In the genomic region with DNA sequence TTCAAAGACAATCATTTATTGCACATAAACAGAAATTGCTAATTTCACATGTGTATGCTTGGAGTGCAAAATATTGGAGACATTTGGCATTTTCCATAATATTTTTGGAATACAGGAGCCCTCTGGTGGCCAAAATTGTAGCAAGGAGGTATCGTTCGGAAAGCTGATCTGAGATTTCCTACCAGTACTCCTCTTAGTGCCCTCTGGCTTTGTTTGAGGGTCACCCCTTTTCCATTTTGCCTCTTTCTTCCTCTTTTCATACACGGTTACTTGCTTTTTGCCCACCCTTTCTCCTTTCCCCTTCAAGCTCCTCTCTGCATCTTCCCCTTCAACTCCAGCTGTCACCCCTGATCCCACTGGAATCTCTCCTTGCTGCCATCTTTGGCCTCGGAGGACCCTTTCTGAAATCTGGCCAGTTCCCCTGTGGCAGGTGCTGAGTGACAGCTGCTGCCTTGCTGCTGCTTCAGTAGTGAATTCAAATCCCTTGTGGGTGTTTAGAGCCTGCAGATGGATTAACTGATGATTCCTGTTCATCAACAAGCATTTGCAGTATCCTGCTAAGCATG, we compare ENCODE assay signal across 8 cellular contexts.
A peak's percentile ranks its signal among the peaks of the same experiment; 100 is the strongest.
DNase-seq lines count a peak whose midpoint lies in the region; ATAC-seq and TF ChIP-seq lines count a peak whose summit lies in the region.

No MANE protein-coding gene starts in this region.

- H3K9me3 Mint-ChIP-seq in stimulated activated naive B cell treated with anti-CD40 and anti-IgM and Interleukin-4, amounts not matched to agents 10 μg/mL and 1 μg/mL and 100 μg/mL, for 72 hours, result no peaks in the 10 kb centered on the region
- no peaks in the 10 kb centered on the region for H3K9me3 Mint-ChIP-seq in activated CD4-positive, alpha-beta T cell treated with anti-CD3 and anti-CD28 coated beads, Interleukin-2, amount 10 ng/mL, durations not matched to agents 7 days and 5 days

- no peak overlapping the region for H3K4me3 ChIP-seq in choroid plexus epithelial cell (ENCODE audit: low read depth, low read length)

- POLR2A ChIA-PET in activated CD4-positive, alpha-beta T cell treated with anti-CD3 and anti-CD28 coated beads, Interleukin-2, amount 10 ng/mL, durations not matched to agents 7 days and 5 days (lab: Charles Lee), result no interaction called here

- H3K4me3 Mint-ChIP-seq in stimulated activated naive B cell treated with anti-CD40 and anti-IgM and Interleukin-4, amounts not matched to agents 10 μg/mL and 1 μg/mL and 100 μg/mL, for 72 hours, result no peak overlapping the region
- no peak overlapping the region for H3K4me3 Mint-ChIP-seq in activated CD4-positive, alpha-beta T cell treated with anti-CD3 and anti-CD28 coated beads, Interleukin-2, amount 10 ng/mL, durations not matched to agents 7 days and 5 days

- CTCF ChIA-PET in activated CD4-positive, alpha-beta T cell treated with anti-CD3 and anti-CD28 coated beads, Interleukin-2, amount 10 ng/mL, durations not matched to agents 7 days and 5 days (lab: Charles Lee), result interaction anchor here (1.1 to 1.6 kb wide), 5 partner anchors 11 to 155 kb away, joined by 3 to 5 read pairs (median 4); no protein-coding TSS in a partner anchor

- no peak overlapping the region for H3K27ac Mint-ChIP-seq in stimulated activated naive B cell treated with anti-CD40 and anti-IgM and Interleukin-4, amounts not matched to agents 10 μg/mL and 1 μg/mL and 100 μg/mL, for 72 hours
- no peak overlapping the region for H3K27ac Mint-ChIP-seq in activated CD4-positive, alpha-beta T cell treated with anti-CD3 and anti-CD28 coated beads, Interleukin-2, amount 10 ng/mL, durations not matched to agents 7 days and 5 days

- peaks cover 21 to 28% of the 10 kb centered on the region in 2 donors for H3K27me3 Mint-ChIP-seq in stimulated activated naive B cell treated with anti-CD40 and anti-IgM and Interleukin-4, amounts not matched to agents 10 μg/mL and 1 μg/mL and 100 μg/mL, for 72 hours
- H3K27me3 Mint-ChIP-seq in activated CD4-positive, alpha-beta T cell treated with anti-CD3 and anti-CD28 coated beads, Interleukin-2, amount 10 ng/mL, durations not matched to agents 7 days and 5 days, result peaks cover 21% of the 10 kb centered on the region

- TF ChIP-seq CTCF in choroid plexus epithelial cell (conservative IDR thresholded peaks at IDR 0.05; ENCODE audit: low read depth, low read length), result peak; percentile 75

- no peak for ATAC-seq in GM21825 (IDR thresholded peaks at IDR 0.05; ENCODE audit: unreplicated experiment)
- ATAC-seq in stimulated activated naive B cell treated with anti-CD40 and anti-IgM and Interleukin-4, amounts not matched to agents 10 μg/mL and 1 μg/mL and 100 μg/mL, for 72 hours (replicated peaks), result no peak

- DNase-seq in NCI-H345 (lab: John Stamatoyannopoulos, UW) (peak; percentile 0), NCI-H345 treated with DMSO at 0.1 percent for 48 hours (lab: John Stamatoyannopoulos, UW; ENCODE audit: unreplicated experiment) (no peak), NCI-H1105 (lab: John Stamatoyannopoulos, UW) (peak; percentile 11), choroid plexus epithelial cell (ENCODE audit: low read depth) (peak; percentile 70), middle frontal gyrus (ENCODE audit: extremely low spot score, low spot score) (peak; percentile 63)
- no peak for DNase-seq in stimulated activated naive B cell treated with anti-CD40 and anti-IgM and Interleukin-4, amounts not matched to agents 10 μg/mL and 1 μg/mL and 100 μg/mL, for 72 hours
- DNase-seq in activated CD4-positive, alpha-beta T cell treated with anti-CD3 and anti-CD28 coated beads, Interleukin-2, amount 10 ng/mL, durations not matched to agents 7 days and 5 days, result no peak

- no peaks in the 10 kb centered on the region for H3K36me3 Mint-ChIP-seq in stimulated activated naive B cell treated with anti-CD40 and anti-IgM and Interleukin-4, amounts not matched to agents 10 μg/mL and 1 μg/mL and 100 μg/mL, for 72 hours
- H3K36me3 Mint-ChIP-seq in activated CD4-positive, alpha-beta T cell treated with anti-CD3 and anti-CD28 coated beads, Interleukin-2, amount 10 ng/mL, durations not matched to agents 7 days and 5 days (ENCODE audit: low read depth), result no peaks in the 10 kb centered on the region

- peaks cover 8 to 11% of the 10 kb centered on the region in 2 donors for H3K4me1 Mint-ChIP-seq in stimulated activated naive B cell treated with anti-CD40 and anti-IgM and Interleukin-4, amounts not matched to agents 10 μg/mL and 1 μg/mL and 100 μg/mL, for 72 hours
- H3K4me1 Mint-ChIP-seq in activated CD4-positive, alpha-beta T cell treated with anti-CD3 and anti-CD28 coated beads, Interleukin-2, amount 10 ng/mL, durations not matched to agents 7 days and 5 days, result peaks cover 4% of the 10 kb centered on the region

Comparison
In these comparisons a context has a peak if more than half of its experiments do, and no peak if none do; other contexts are left out.
1. DNase-seq: peak in NCI-H345 (single experiment), NCI-H1105 (single experiment), choroid plexus epithelial cell (single experiment) and middle frontal gyrus (single experiment); none in NCI-H345 treated with DMSO at 0.1 percent for 48 hours (single experiment), stimulated activated naive B cell treated with anti-CD40 and anti-IgM and Interleukin-4, amounts not matched to agents 10 μg/mL and 1 μg/mL and 100 μg/mL, for 72 hours (single experiment) and activated CD4-positive, alpha-beta T cell treated with anti-CD3 and anti-CD28 coated beads, Interleukin-2, amount 10 ng/mL, durations not matched to agents 7 days and 5 days (single experiment).